Comparison of ENCODE assay signal across 7 cellular contexts in the genomic region with DNA sequence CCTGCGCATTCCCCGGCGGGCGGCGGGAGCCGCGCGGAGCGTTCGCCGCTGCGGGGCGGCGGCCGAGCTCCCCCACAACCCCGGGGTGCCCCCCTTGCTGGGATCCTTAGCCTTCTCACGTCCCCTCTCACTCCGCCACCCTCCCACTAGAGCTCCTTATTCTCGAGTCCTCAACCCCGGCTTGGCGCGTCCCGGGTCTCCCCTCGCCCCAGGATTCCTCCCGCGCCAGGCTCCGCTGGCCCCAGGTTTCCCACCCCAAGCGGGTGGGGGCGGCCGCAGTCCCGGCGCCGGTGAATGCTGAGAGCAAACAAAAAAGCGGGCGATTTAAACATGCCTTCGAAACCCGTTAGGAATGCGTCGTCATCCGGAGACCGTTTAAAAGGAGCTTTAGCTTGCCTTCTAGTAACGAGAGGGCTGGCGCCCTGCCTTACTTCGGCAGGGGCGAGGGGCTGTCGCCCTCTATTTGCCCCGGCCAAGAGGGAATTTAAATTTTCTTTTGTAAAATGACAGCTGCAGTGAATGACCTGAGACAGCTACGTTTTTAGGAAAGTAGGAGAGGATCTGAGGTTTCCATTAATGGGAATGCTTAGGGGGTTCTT. TPM values are rescaled to one million over a fixed set of nuclear protein-coding genes. Genes with fewer than 3 reads are reported as not detected.
DNase-seq lines count a peak whose midpoint lies in the region; ATAC-seq, FAIRE-seq and TF ChIP-seq lines count a peak whose summit lies in the region.

No MANE protein-coding gene starts in this region.

- H3K27me3 ChIP-seq in RWPE2 (ENCODE audit: insufficient read depth, poor library complexity, severe bottlenecking) (no peaks in the 10 kb centered on the region), bronchial epithelial cell (ENCODE audit: control insufficient read depth, insufficient read depth, low read length) (no peaks in the 10 kb centered on the region), kidney epithelial cell (ENCODE audit: control insufficient read depth, insufficient read depth, low read length) (no peaks in the 10 kb centered on the region)

- H3K4me3 ChIP-seq in RWPE2 (ENCODE audit: severe bottlenecking) (peak overlapping the region; percentile 75), bronchial epithelial cell (ENCODE audit: low read depth, low read length) (peak overlapping the region; percentile 70), kidney epithelial cell (ENCODE audit: low read depth, low read length) (peak overlapping the region; percentile 53)

- H3K36me3 ChIP-seq in RWPE2 (ENCODE audit: low read depth) (peaks cover 8% of the 10 kb centered on the region), bronchial epithelial cell (ENCODE audit: control insufficient read depth, insufficient read depth, low read length) (no peaks in the 10 kb centered on the region), kidney epithelial cell (ENCODE audit: control insufficient read depth, insufficient read depth, low read length) (no peaks in the 10 kb centered on the region)

- no peak for TF ChIP-seq CTCF in RWPE2 (IDR thresholded peaks at IDR 0.05; ENCODE audit: poor library complexity, severe bottlenecking)
- no peak for TF ChIP-seq CTCF in bronchial epithelial cell (IDR thresholded peaks at IDR 0.05; ENCODE audit: insufficient read depth, low read length, severe bottlenecking)
- TF ChIP-seq CTCF in kidney epithelial cell (IDR thresholded peaks at IDR 0.05; ENCODE audit: insufficient read depth, low read length, poor library complexity, severe bottlenecking) = no peak

- H3K27ac ChIP-seq in RWPE2 (ENCODE audit: poor library complexity, severe bottlenecking) = peak overlapping the region; percentile 88

- H3K4me1 ChIP-seq in RWPE2 (ENCODE audit: insufficient read depth, poor library complexity, severe bottlenecking) = no peaks in the 10 kb centered on the region

- DNase-seq in Daoy (ENCODE audit: low read depth) (peak; percentile 58), HT1080 (ENCODE audit: low read depth) (peak; percentile 56), RWPE2 (ENCODE audit: low spot score) (no peak), bronchial epithelial cell (ENCODE audit: low read depth) (peak; percentile 58), kidney epithelial cell (ENCODE audit: low read depth) (no peak)
- peak; percentile 42 for DNase-seq in stimulated activated CD4-positive, alpha-beta T cell treated with anti-CD3 and anti-CD28 coated beads, Interleukin-4, amount 100 ng/mL, for 1 hour

- no peak for FAIRE-seq in bronchial epithelial cell (lab: Jason Lieb, UNC)

- ATAC-seq in GM19467 (IDR thresholded peaks at IDR 0.05; ENCODE audit: unreplicated experiment) (peak; percentile 13), RWPE2 (ENCODE audit: low read depth) (peak; percentile 6; the same call in 2 of the 3 replicates)

- H3K9me3 ChIP-seq in RWPE2 (ENCODE audit: severe bottlenecking) = no peaks in the 10 kb centered on the region

RNA-seq across cellular contexts. Expression of a gene that starts 3.0 kb away (rescaled TPM):
- 5.9 and 6.1 TPM in 2 replicates for total RNA-seq in Daoy (2014; rRNA removed; shearing (Covaris generic))
- 27.4 and 28.0 TPM in 2 replicates for total RNA-seq in HT1080 (2014; rRNA removed; shearing (Covaris generic))
- polyA plus RNA-seq in HT1080 (2015; cell fraction: cytosol; rRNA removed) = 17.3 and 19.6 TPM in 2 replicates
- polyA plus RNA-seq in HT1080 (2015; cell fraction: nucleus; rRNA removed) = 29.1 and 29.2 TPM in 2 replicates
- total RNA-seq in bronchial epithelial cell = 6.6 and 6.8 TPM in 2 replicates
- 16.1 and 16.9 TPM in 2 replicates for total RNA-seq in kidney epithelial cell

Comparison
In these comparisons a context has a peak if more than half of its experiments do, and no peak if none do; other contexts are left out.
1. DNase-seq: peak in Daoy (single experiment), HT1080 (single experiment), bronchial epithelial cell (single experiment) and stimulated activated CD4-positive, alpha-beta T cell treated with anti-CD3 and anti-CD28 coated beads, Interleukin-4, amount 100 ng/mL, for 1 hour (single experiment); none in RWPE2 (single experiment) and kidney epithelial cell (single experiment).
2. Peak in every context shown above with its lines, with median percentiles within 50 percentile points of each other: H3K4me3 ChIP-seq.